ENCODE assay signal across 17 cellular contexts in genomic region chr16:11236855-11237254, GRCh38. TPM values are rescaled to one million over a fixed set of nuclear protein-coding genes. Genes with fewer than 3 reads are reported as not detected.
A peak's percentile ranks its signal among the peaks of the same experiment; 100 is the strongest.
DNase-seq lines count a peak whose midpoint lies in the region; ATAC-seq lines count a peak whose summit lies in the region.
"Had no signal": no experiment of that assay in that cellular context is flagged by ENCODE, and none has a peak within 500 bp of the region (broad histone marks: within the 10 kb centered on the region; RNA-seq: fewer than 3 reads in every experiment).

No MANE protein-coding gene starts in this region.

- H3K9me3 ChIP-seq in Karpas-422 (ENCODE audit: low read length): no peaks in the 10 kb centered on the region
- H3K9me3 ChIP-seq: vagina had no signal

- POLR2A ChIA-PET in naive thymus-derived CD8-positive, alpha-beta T cell (lab: Charles Lee): interaction anchor here (1.8 to 2.3 kb wide), 2 partner anchors 12 to 19 kb away, joined by 6 to 7 read pairs; partner anchors contain the start of gene SOCS1

- H3K9ac ChIP-seq in Karpas-422 (ENCODE audit: low read length): no peak overlapping the region
- H3K9ac ChIP-seq: parathyroid adenoma had no signal

- no peaks in the 10 kb centered on the region for H3K36me3 Mint-ChIP-seq in activated naive CD4-positive, alpha-beta T cell treated with anti-CD3 and anti-CD28 coated beads, Interleukin-2, amount 10 ng/mL, durations not matched to agents 7 days and 5 days
- no peaks in the 10 kb centered on the region for H3K36me3 Mint-ChIP-seq in activated naive CD4-positive, alpha-beta T cell treated with anti-CD3 and anti-CD28 coated beads, Interleukin-2, amount 50 U/mL, for 72 hours
- no peaks in the 10 kb centered on the region for H3K36me3 Mint-ChIP-seq in activated naive CD8-positive, alpha-beta T cell treated with anti-CD3 and anti-CD28 coated beads, Interleukin-2, amount 50 U/mL, for 24 hours (ENCODE audit: low read depth)
- no peaks in the 10 kb centered on the region for H3K36me3 Mint-ChIP-seq in naive thymus-derived CD8-positive, alpha-beta T cell
- H3K36me3 Mint-ChIP-seq in activated T-cell treated with anti-CD3 and anti-CD28 coated beads, Interleukin-2, amount 50 U/mL, for 72 hours (ENCODE audit: insufficient read depth in 2 of 2): no peaks in the 10 kb centered on the region

- no peak for ATAC-seq in activated naive CD4-positive, alpha-beta T cell treated with anti-CD3 and anti-CD28 coated beads, Interleukin-2, amount 50 U/mL, for 72 hours
- ATAC-seq in activated naive CD8-positive, alpha-beta T cell treated with anti-CD3 and anti-CD28 coated beads, Interleukin-2, amount 50 U/mL, for 24 hours: no peak
- ATAC-seq in naive thymus-derived CD8-positive, alpha-beta T cell: no peak
- ATAC-seq in activated T-cell treated with anti-CD3 and anti-CD28 coated beads, Interleukin-2, amount 50 U/mL, for 72 hours (replicated peaks in 1 of 2): no peak
- ATAC-seq: GM23338, PC-3 had no signal

- DNase-seq in activated naive CD4-positive, alpha-beta T cell treated with anti-CD3 and anti-CD28 coated beads, Interleukin-2, amount 10 ng/mL, durations not matched to agents 7 days and 5 days: no peak
- DNase-seq in activated naive CD4-positive, alpha-beta T cell treated with anti-CD3 and anti-CD28 coated beads, Interleukin-2, amount 50 U/mL, for 72 hours (ENCODE audit: low spot score in 2 of 2): no peak
- DNase-seq in MV-4-11 (lab: John Stamatoyannopoulos, UW) (peak; percentile 99), DMS 273 treated with DMSO at 0.1 percent for 48 hours (lab: John Stamatoyannopoulos, UW) (no peak), Karpas-422 (no peak)
- no peak for DNase-seq in activated naive CD8-positive, alpha-beta T cell treated with anti-CD3 and anti-CD28 coated beads, Interleukin-2, amount 50 U/mL, for 24 hours
- DNase-seq in naive thymus-derived CD8-positive, alpha-beta T cell: no peak
- DNase-seq in activated T-cell treated with anti-CD3 and anti-CD28 coated beads, Interleukin-2, amount 50 U/mL, for 72 hours: no peak
- DNase-seq: activated CD4-positive, alpha-beta T cell treated with anti-CD3 and anti-CD28 coated beads, Interleukin-2, amount 50 U/mL, for 4 hours; activated effector memory CD4-positive, alpha-beta T cell treated with Interleukin-2 at 50 U/mL for 16 hours; endodermal cell; NCI-H526; PC-3 had no signal

- peaks cover 49% of the 10 kb centered on the region for H3K4me1 Mint-ChIP-seq in activated naive CD4-positive, alpha-beta T cell treated with anti-CD3 and anti-CD28 coated beads, Interleukin-2, amount 10 ng/mL, durations not matched to agents 7 days and 5 days
- H3K4me1 Mint-ChIP-seq in activated naive CD8-positive, alpha-beta T cell treated with anti-CD3 and anti-CD28 coated beads, Interleukin-2, amount 50 U/mL, for 24 hours: peaks cover 58% of the 10 kb centered on the region
- H3K4me1 Mint-ChIP-seq in naive thymus-derived CD8-positive, alpha-beta T cell: peaks cover 21 to 62% (median 36%) of the 10 kb centered on the region in 4 donors
- H3K4me1 Mint-ChIP-seq in activated T-cell treated with anti-CD3 and anti-CD28 coated beads, Interleukin-2, amount 50 U/mL, for 72 hours (ENCODE audit: low read depth): peaks cover 60% of the 10 kb centered on the region
- H3K4me1 Mint-ChIP-seq: endodermal cell had no signal

- H3K4me2 ChIP-seq in Karpas-422 (ENCODE audit: low read depth, low read length, poor library complexity, severe bottlenecking): no peak overlapping the region
- H3K4me2 ChIP-seq: GM23338, hepatocyte had no signal

- H3K36me3 ChIP-seq in Karpas-422 (ENCODE audit: insufficient read depth, low read length): no peaks in the 10 kb centered on the region
- H3K36me3 ChIP-seq: vagina had no signal

- H3K27me3 ChIP-seq in Karpas-422 (ENCODE audit: low read length): no peaks in the 10 kb centered on the region
- H3K27me3 ChIP-seq: hepatocyte, vagina had no signal

- H3K4me3 Mint-ChIP-seq in activated naive CD4-positive, alpha-beta T cell treated with anti-CD3 and anti-CD28 coated beads, Interleukin-2, amount 10 ng/mL, durations not matched to agents 7 days and 5 days: no peak overlapping the region
- H3K4me3 Mint-ChIP-seq in activated naive CD8-positive, alpha-beta T cell treated with anti-CD3 and anti-CD28 coated beads, Interleukin-2, amount 50 U/mL, for 24 hours: no peak overlapping the region
- no peak overlapping the region for H3K4me3 Mint-ChIP-seq in naive thymus-derived CD8-positive, alpha-beta T cell
- no peak overlapping the region for H3K4me3 Mint-ChIP-seq in activated T-cell treated with anti-CD3 and anti-CD28 coated beads, Interleukin-2, amount 50 U/mL, for 72 hours
- H3K4me3 Mint-ChIP-seq: endodermal cell, GM23338 had no signal

- H3K4me1 ChIP-seq in Karpas-422 (ENCODE audit: low read length): peaks cover 8% of the 10 kb centered on the region
- H3K4me1 ChIP-seq: parathyroid adenoma had no signal

- H3K9me2 ChIP-seq in Karpas-422 (replicated peaks; ENCODE audit: insufficient read depth, low read length): no peaks in the 10 kb centered on the region

- H3K27ac ChIP-seq in Karpas-422 (ENCODE audit: low read length): no peak overlapping the region
- H3K27ac ChIP-seq: hepatocyte, parathyroid adenoma, vagina had no signal

- H4K20me1 ChIP-seq in Karpas-422 (ENCODE audit: insufficient read depth, low read depth, low read length): no peaks in the 10 kb centered on the region

- peak overlapping the region; percentile 46 for H3K27ac Mint-ChIP-seq in activated naive CD4-positive, alpha-beta T cell treated with anti-CD3 and anti-CD28 coated beads, Interleukin-2, amount 10 ng/mL, durations not matched to agents 7 days and 5 days
- peak overlapping the region in 1 of 2 donors; percentile 79 for H3K27ac Mint-ChIP-seq in activated naive CD4-positive, alpha-beta T cell treated with anti-CD3 and anti-CD28 coated beads, Interleukin-2, amount 50 U/mL, for 72 hours
- peak overlapping the region; percentile 63 for H3K27ac Mint-ChIP-seq in activated naive CD8-positive, alpha-beta T cell treated with anti-CD3 and anti-CD28 coated beads, Interleukin-2, amount 50 U/mL, for 24 hours
- H3K27ac Mint-ChIP-seq in naive thymus-derived CD8-positive, alpha-beta T cell: peak overlapping the region in 6 of 10 donors; percentile 2 to 65 (median 22)
- no peak overlapping the region for H3K27ac Mint-ChIP-seq in activated T-cell treated with anti-CD3 and anti-CD28 coated beads, Interleukin-2, amount 50 U/mL, for 72 hours
- H3K27ac Mint-ChIP-seq: endodermal cell, GM23338 had no signal

- H3K79me2 ChIP-seq in Karpas-422 (ENCODE audit: low read length): no peaks in the 10 kb centered on the region
- H3K79me2 ChIP-seq: hepatocyte, parathyroid adenoma had no signal

- no peak overlapping the region for H3K4me3 ChIP-seq in Karpas-422 (ENCODE audit: low read length)
- H3K4me3 ChIP-seq: GM23338, hepatocyte, vagina had no signal

- no peaks in the 10 kb centered on the region for H3K9me3 Mint-ChIP-seq in activated naive CD4-positive, alpha-beta T cell treated with anti-CD3 and anti-CD28 coated beads, Interleukin-2, amount 10 ng/mL, durations not matched to agents 7 days and 5 days
- H3K9me3 Mint-ChIP-seq in activated naive CD4-positive, alpha-beta T cell treated with anti-CD3 and anti-CD28 coated beads, Interleukin-2, amount 50 U/mL, for 72 hours: no peaks in the 10 kb centered on the region
- no peaks in the 10 kb centered on the region for H3K9me3 Mint-ChIP-seq in activated naive CD8-positive, alpha-beta T cell treated with anti-CD3 and anti-CD28 coated beads, Interleukin-2, amount 50 U/mL, for 24 hours
- H3K9me3 Mint-ChIP-seq in naive thymus-derived CD8-positive, alpha-beta T cell: no peaks in the 10 kb centered on the region
- H3K9me3 Mint-ChIP-seq in activated T-cell treated with anti-CD3 and anti-CD28 coated beads, Interleukin-2, amount 50 U/mL, for 72 hours: no peaks in the 10 kb centered on the region
- H3K9me3 Mint-ChIP-seq: endodermal cell, GM23338 had no signal

- no peaks in the 10 kb centered on the region for H3K27me3 Mint-ChIP-seq in activated naive CD4-positive, alpha-beta T cell treated with anti-CD3 and anti-CD28 coated beads, Interleukin-2, amount 10 ng/mL, durations not matched to agents 7 days and 5 days
- H3K27me3 Mint-ChIP-seq in activated naive CD8-positive, alpha-beta T cell treated with anti-CD3 and anti-CD28 coated beads, Interleukin-2, amount 50 U/mL, for 24 hours: no peaks in the 10 kb centered on the region
- no peaks in the 10 kb centered on the region for H3K27me3 Mint-ChIP-seq in naive thymus-derived CD8-positive, alpha-beta T cell
- H3K27me3 Mint-ChIP-seq in activated T-cell treated with anti-CD3 and anti-CD28 coated beads, Interleukin-2, amount 50 U/mL, for 72 hours (ENCODE audit: low read depth): no peaks in the 10 kb centered on the region

- CTCF ChIA-PET in activated naive CD4-positive, alpha-beta T cell treated with anti-CD3 and anti-CD28 coated beads, Interleukin-2, amount 10 ng/mL, durations not matched to agents 7 days and 5 days (lab: Charles Lee): no interaction called here

- no peak overlapping the region for H2AFZ ChIP-seq in Karpas-422 (ENCODE audit: low read length)
- H2AFZ ChIP-seq: GM23338, hepatocyte, parathyroid adenoma had no signal

RNA-seq across cellular contexts. Expression of gene SOCS1, which starts 19.1 kb away (rescaled TPM):
- total RNA-seq in activated naive CD4-positive, alpha-beta T cell treated with anti-CD3 and anti-CD28 coated beads, Interleukin-2, amount 50 U/mL, for 72 hours: 100 to 1,000 TPM in 1 of 2 donors, 10 to 100 TPM in 1; 57.0 to 123 TPM
- total RNA-seq in naive thymus-derived CD8-positive, alpha-beta T cell: 10 to 100 TPM; 15.8 to 16.5 TPM
- 10 to 100 TPM; 13.5 to 24.0 (median 13.5) TPM for polyA plus RNA-seq in naive thymus-derived CD8-positive, alpha-beta T cell
- total RNA-seq in activated T-cell treated with anti-CD3 and anti-CD28 coated beads, Interleukin-2, amount 50 U/mL, for 72 hours: 100 to 1,000 TPM in 1 of 2 donors, 10 to 100 TPM in 1; 93.7 to 126 TPM
- 2.9 and 8.1 TPM in 2 replicates for total RNA-seq in Karpas-422 (2014; rRNA removed; shearing (Covaris generic); ENCODE audit: low replicate concordance)

RNA-seq across cellular contexts. Expression of gene TNP2, which starts 32.3 kb away (rescaled TPM):
- total RNA-seq in activated naive CD4-positive, alpha-beta T cell treated with anti-CD3 and anti-CD28 coated beads, Interleukin-2, amount 50 U/mL, for 72 hours: not detected
- total RNA-seq in naive thymus-derived CD8-positive, alpha-beta T cell: not detected
- not detected for polyA plus RNA-seq in naive thymus-derived CD8-positive, alpha-beta T cell
- not detected for total RNA-seq in activated T-cell treated with anti-CD3 and anti-CD28 coated beads, Interleukin-2, amount 50 U/mL, for 72 hours
- total RNA-seq in Karpas-422 (2014; rRNA removed; shearing (Covaris generic); ENCODE audit: low replicate concordance): not detected in 2 replicates
- total RNA-seq: endodermal cell, GM23338, hepatocyte, PC-3, vagina had no signal
- polyA plus RNA-seq: GM23338, hepatocyte had no signal

RNA-seq across cellular contexts. Expression of gene PRM3, which starts 36.6 kb away (rescaled TPM):
- not detected for total RNA-seq in activated naive CD4-positive, alpha-beta T cell treated with anti-CD3 and anti-CD28 coated beads, Interleukin-2, amount 50 U/mL, for 72 hours
- total RNA-seq in naive thymus-derived CD8-positive, alpha-beta T cell: not detected
- not detected for polyA plus RNA-seq in naive thymus-derived CD8-positive, alpha-beta T cell
- total RNA-seq in activated T-cell treated with anti-CD3 and anti-CD28 coated beads, Interleukin-2, amount 50 U/mL, for 72 hours: not detected
- total RNA-seq in Karpas-422 (2014; rRNA removed; shearing (Covaris generic); ENCODE audit: low replicate concordance): not detected in 2 replicates
- total RNA-seq: endodermal cell, GM23338, hepatocyte, PC-3, vagina had no signal
- polyA plus RNA-seq: GM23338, hepatocyte had no signal

RNA-seq across cellular contexts. Expression of gene PRM2, which starts 39.4 kb away (rescaled TPM):
- total RNA-seq in activated naive CD4-positive, alpha-beta T cell treated with anti-CD3 and anti-CD28 coated beads, Interleukin-2, amount 50 U/mL, for 72 hours: not detected
- total RNA-seq in naive thymus-derived CD8-positive, alpha-beta T cell: not detected
- polyA plus RNA-seq in naive thymus-derived CD8-positive, alpha-beta T cell: not detected
- total RNA-seq in activated T-cell treated with anti-CD3 and anti-CD28 coated beads, Interleukin-2, amount 50 U/mL, for 72 hours: not detected
- not detected in 2 replicates for total RNA-seq in Karpas-422 (2014; rRNA removed; shearing (Covaris generic); ENCODE audit: low replicate concordance)
- total RNA-seq: endodermal cell, GM23338, hepatocyte, PC-3, vagina had no signal
- polyA plus RNA-seq: GM23338, hepatocyte had no signal

RNA-seq across cellular contexts. Expression of gene PRM1, which starts 44.3 kb away (rescaled TPM):
- not detected for total RNA-seq in activated naive CD4-positive, alpha-beta T cell treated with anti-CD3 and anti-CD28 coated beads, Interleukin-2, amount 50 U/mL, for 72 hours
- total RNA-seq in naive thymus-derived CD8-positive, alpha-beta T cell: not detected
- polyA plus RNA-seq in naive thymus-derived CD8-positive, alpha-beta T cell: not detected
- total RNA-seq in activated T-cell treated with anti-CD3 and anti-CD28 coated beads, Interleukin-2, amount 50 U/mL, for 72 hours: not detected
- total RNA-seq in Karpas-422 (2014; rRNA removed; shearing (Covaris generic); ENCODE audit: low replicate concordance): not detected in 2 replicates
- total RNA-seq: endodermal cell, GM23338, hepatocyte, PC-3, vagina had no signal
- polyA plus RNA-seq: hepatocyte had no signal
